Comparison of ENCODE assay signal across 9 cellular contexts in the genomic region with DNA sequence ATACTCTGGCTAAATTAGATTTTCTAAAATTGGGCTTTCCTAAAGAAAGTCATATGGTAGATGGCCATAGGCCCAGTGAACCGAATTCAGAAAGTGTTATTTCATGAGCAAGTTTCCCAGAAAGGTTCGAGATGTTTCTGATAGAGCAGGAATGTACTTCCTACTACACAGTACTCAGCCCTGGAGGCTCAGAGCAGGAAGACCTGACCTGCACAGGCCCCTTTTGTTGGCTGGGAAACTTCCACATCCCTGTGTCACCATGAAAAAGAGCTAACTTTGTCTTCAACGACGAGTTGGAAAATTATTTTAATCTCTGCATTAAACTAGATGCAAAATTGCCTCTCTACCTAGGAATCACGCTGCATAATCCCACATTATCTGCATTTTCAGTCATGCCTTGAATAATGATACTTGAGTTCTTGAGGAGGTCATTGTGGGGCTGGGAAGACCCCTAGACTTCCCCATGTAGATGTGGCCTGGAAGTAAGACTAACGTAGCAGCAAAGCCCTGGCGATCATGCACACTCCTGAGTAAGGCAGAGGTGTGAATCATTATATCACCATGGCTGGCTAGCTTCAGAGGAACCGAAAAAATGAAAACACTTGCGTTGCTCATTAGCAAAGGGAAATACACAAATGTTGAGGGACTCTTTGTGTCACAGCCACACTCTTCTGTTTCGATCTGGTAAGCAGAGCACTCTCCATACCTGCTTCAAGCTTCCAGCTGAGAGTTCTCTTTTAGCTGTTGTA. TPM values are rescaled to one million over a fixed set of nuclear protein-coding genes. Genes with fewer than 3 reads are reported as not detected.
DNase-seq lines count a peak whose midpoint lies in the region; ATAC-seq and TF ChIP-seq lines count a peak whose summit lies in the region.
"Had no signal": no experiment of that assay in that cellular context is flagged by ENCODE, and none has a peak within 500 bp of the region (broad histone marks: within the 10 kb centered on the region; RNA-seq: fewer than 3 reads in every experiment).

No MANE protein-coding gene starts in this region.

- peak; percentile 94 for ATAC-seq in GM18517 (IDR thresholded peaks at IDR 0.05; ENCODE audit: unreplicated experiment)
- peak; percentile 91 for ATAC-seq in GM21528 (IDR thresholded peaks at IDR 0.05; ENCODE audit: low FRiP score, unreplicated experiment)
- peak; percentile 78 for ATAC-seq in HG03575 (IDR thresholded peaks at IDR 0.05; ENCODE audit: extremely low read depth, insufficient number of reproducible peaks, low FRiP score, unreplicated experiment)

- no peaks in the 10 kb centered on the region for H3K9me3 Mint-ChIP-seq in glutamatergic neuron (ENCODE audit: unreplicated experiment)

- H3K27ac Mint-ChIP-seq in glutamatergic neuron (ENCODE audit: unreplicated experiment) = peak overlapping the region; percentile 52

- no peak overlapping the region for H3K4me3 Mint-ChIP-seq in glutamatergic neuron (ENCODE audit: unreplicated experiment)

- DNase-seq in glutamatergic neuron (no peak), NCI-H748 treated with DMSO at 0.1 percent for 48 hours (lab: John Stamatoyannopoulos, UW) (no peak), SIG-M5 treated with dmso at 0.1 percent for 504 hours (lab: John Stamatoyannopoulos, UW; ENCODE audit: unreplicated experiment) (no peak), testis (no peak), NOMO-1 treated with dmso at 0.1 percent for 144 hours (lab: John Stamatoyannopoulos, UW; ENCODE audit: unreplicated experiment) (no peak)

- intact Hi-C loops in testis (cut with DNase I; ENCODE audit: low total_unique reads) = no loop called here

- H3K4me1 ChIP-seq in testis = no peaks in the 10 kb centered on the region
- H3K4me1 ChIP-seq: adrenal gland had no signal

- no peaks in the 10 kb centered on the region for H3K9me3 ChIP-seq in testis
- H3K9me3 ChIP-seq: adrenal gland had no signal

- H3K27ac ChIP-seq in testis = no peak overlapping the region
- H3K27ac ChIP-seq: adrenal gland had no signal

- H3K27me3 Mint-ChIP-seq in glutamatergic neuron (ENCODE audit: unreplicated experiment) = no peaks in the 10 kb centered on the region

- H3K4me3 ChIP-seq in testis = no peak overlapping the region
- H3K4me3 ChIP-seq: adrenal gland had no signal

- no peaks in the 10 kb centered on the region for H3K36me3 Mint-ChIP-seq in glutamatergic neuron (ENCODE audit: unreplicated experiment)

- H3K27me3 ChIP-seq in testis = no peaks in the 10 kb centered on the region
- H3K27me3 ChIP-seq: adrenal gland had no signal

- 73 to 74% methylated on average over 10 of the region's 10 CpGs for WGBS in testis, 2 donors

- no peak for TF ChIP-seq POLR2A in testis (IDR thresholded peaks at IDR 0.05)

- H3K4me1 Mint-ChIP-seq in glutamatergic neuron (ENCODE audit: low read depth, unreplicated experiment) = peaks cover 15% of the 10 kb centered on the region

- no peak for TF ChIP-seq CTCF in glutamatergic neuron (IDR thresholded peaks at IDR 0.05; ENCODE audit: partially characterized antibody, unreplicated experiment)
- TF ChIP-seq CTCF in testis (IDR thresholded peaks at IDR 0.05) = no peak

- no peaks in the 10 kb centered on the region for H3K36me3 ChIP-seq in testis (ENCODE audit: low read depth, missing control alignments)
- H3K36me3 ChIP-seq: adrenal gland had no signal

RNA-seq across cellular contexts. Expression of a gene that starts 47.1 kb away (rescaled TPM):
- 95.5 TPM for total RNA-seq in glutamatergic neuron (ENCODE audit: unreplicated experiment)
- total RNA-seq in testis = 10 to 100 TPM; 19.7 to 40.9 TPM
- 15.0 TPM for polyA plus RNA-seq in testis (ENCODE audit: insufficient read depth, low read depth, low replicate concordance)
